Comparison of ENCODE assay signal across 8 cellular contexts in genomic region chr15:41969851-41970431, GRCh38. TPM values are rescaled to one million over a fixed set of nuclear protein-coding genes. Genes with fewer than 3 reads are reported as not detected.
A peak's percentile ranks its signal among the peaks of the same experiment; 100 is the strongest.
DNase-seq lines count a peak whose midpoint lies in the region; ATAC-seq and TF ChIP-seq lines count a peak whose summit lies in the region.

No MANE protein-coding gene starts in this region.

- H3K4me2 ChIP-seq in OCI-LY7 (ENCODE audit: low read length) (peak overlapping the region; percentile 97), parathyroid adenoma (ENCODE audit: low read length) (peak overlapping the region; percentile 48)

- H3K27ac ChIP-seq in OCI-LY7 (ENCODE audit: low read depth, low read length, poor library complexity, severe bottlenecking) (peak overlapping the region; percentile 88), colonic mucosa (peak overlapping the region; percentile 85), parathyroid adenoma (peak overlapping the region; percentile 84)

- no peaks in the 10 kb centered on the region for H4K20me1 ChIP-seq in OCI-LY7 (ENCODE audit: insufficient read depth, low read length)

- ATAC-seq in HG03025 (IDR thresholded peaks at IDR 0.05; ENCODE audit: low FRiP score, unreplicated experiment), result no peak
- ATAC-seq in omental fat pad (ENCODE audit: low FRiP score), result no peak
- no peak for ATAC-seq in GM18873 (IDR thresholded peaks at IDR 0.05; ENCODE audit: low FRiP score, unreplicated experiment)

- POLR2A ChIA-PET in OCI-LY7 (lab: Charles Lee), result interaction anchor here (0.7 to 1.9 kb wide), 5 partner anchors 8 to 269 kb away, joined by 3 to 5 read pairs (median 4); no protein-coding TSS in a partner anchor

- BruUV-seq in OCI-LY7 (replicated peaks; lab: Mats Ljungman, UMichigan), result no TSS peak

- H3K79me2 ChIP-seq in OCI-LY7 (ENCODE audit: insufficient read depth, low read depth, low read length), result peaks cover 50% of the 10 kb centered on the region
- H3K79me2 ChIP-seq in parathyroid adenoma, result peaks cover 2% of the 10 kb centered on the region

- no peak for TF ChIP-seq CTCF in GM10266 (IDR thresholded peaks at IDR 0.05; ENCODE audit: control insufficient read depth, insufficient read depth, low read depth, missing control alignments)
- TF ChIP-seq CTCF in OCI-LY7 (conservative IDR thresholded peaks at IDR 0.05; ENCODE audit: low read length), result no peak
- TF ChIP-seq CTCF in colonic mucosa (IDR thresholded peaks at IDR 0.05), result no peak
- TF ChIP-seq CTCF in parathyroid adenoma (IDR thresholded peaks at IDR 0.05), result no peak
- no peak for TF ChIP-seq CTCF in omental fat pad (IDR thresholded peaks at IDR 0.05)

- no peaks in the 10 kb centered on the region for H3K9me2 ChIP-seq in OCI-LY7 (ENCODE audit: insufficient read depth, low read length)

- CTCF ChIA-PET in OCI-LY7 (lab: Charles Lee; ENCODE audit: unreplicated experiment), result no interaction called here

- intact Hi-C loops in OCI-LY7 (cut with micrococcal nuclease; ENCODE audit: unreplicated experiment) (loop anchor here (5.0 kb wide), 1 partner anchor 43 kb away; no protein-coding TSS in a partner anchor), colonic mucosa (cut with DNase I) (no loop called here)

- DNase-seq in GM10266 (ENCODE audit: extremely low spot score), result peak; percentile 70
- peak; percentile 60 for DNase-seq in OCI-LY7 (ENCODE audit: low spot score)
- no peak for DNase-seq in colonic mucosa
- no peak for DNase-seq in NCI-H748 (lab: John Stamatoyannopoulos, UW; ENCODE audit: unreplicated experiment)
- no peak for DNase-seq in omental fat pad (ENCODE audit: low spot score)

- no peaks in the 10 kb centered on the region for H3K36me3 ChIP-seq in OCI-LY7 (ENCODE audit: insufficient read depth, low read length)
- H3K36me3 ChIP-seq in colonic mucosa, result no peaks in the 10 kb centered on the region
- no peaks in the 10 kb centered on the region for H3K36me3 ChIP-seq in parathyroid adenoma (ENCODE audit: control insufficient read depth, insufficient read depth, low read length)

- peak overlapping the region; percentile 36 to 45 for H3K9ac ChIP-seq in colonic mucosa (ENCODE audit: low read depth in 2 of 2, low read length in 2 of 2)
- no peak overlapping the region for H3K9ac ChIP-seq in parathyroid adenoma

- no peaks in the 10 kb centered on the region for H3K9me3 ChIP-seq in OCI-LY7 (ENCODE audit: low read length)
- no peaks in the 10 kb centered on the region for H3K9me3 ChIP-seq in colonic mucosa
- H3K9me3 ChIP-seq in parathyroid adenoma (ENCODE audit: control insufficient read depth, low read length), result no peaks in the 10 kb centered on the region

- H3K27me3 ChIP-seq in colonic mucosa (no peaks in the 10 kb centered on the region), parathyroid adenoma (ENCODE audit: control insufficient read depth, insufficient read depth, low read length) (no peaks in the 10 kb centered on the region)

- peak overlapping the region; percentile 45; the same call in 1 of the 2 replicates for H2AFZ ChIP-seq in OCI-LY7 (ENCODE audit: low read length)
- H2AFZ ChIP-seq in parathyroid adenoma, result no peak overlapping the region

- H3K4me1 ChIP-seq in OCI-LY7 (ENCODE audit: insufficient read depth, low read length, poor library complexity, severe bottlenecking), result peaks cover 48% of the 10 kb centered on the region
- no peaks in the 10 kb centered on the region for H3K4me1 ChIP-seq in colonic mucosa
- peaks cover 3% of the 10 kb centered on the region for H3K4me1 ChIP-seq in parathyroid adenoma

- H3K4me3 ChIP-seq in OCI-LY7 (ENCODE audit: low read depth, low read length, poor library complexity, severe bottlenecking) (peak overlapping the region; percentile 72), colonic mucosa (no peak overlapping the region), parathyroid adenoma (ENCODE audit: low read depth, low read length) (peak overlapping the region; percentile 87)

RNA-seq across cellular contexts. Expression of gene EHD4, which starts 2.4 kb away (rescaled TPM):
- 13.5 and 14.2 TPM in 2 replicates for total RNA-seq in OCI-LY7 (2014; rRNA removed; shearing (Covaris generic))
- total RNA-seq in OCI-LY7 (2022), result 19.4 and 20.7 TPM in 2 replicates
- total RNA-seq in colonic mucosa, result 10 to 100 TPM; 30.3 to 40.0 TPM
- total RNA-seq in omental fat pad, result 10 to 100 TPM; 30.5 to 88.6 (median 37.8) TPM

RNA-seq across cellular contexts. Expression of gene PLA2G4E, which starts 50.9 kb away (rescaled TPM):
- not detected in 2 replicates for total RNA-seq in OCI-LY7 (2014; rRNA removed; shearing (Covaris generic))
- total RNA-seq in OCI-LY7 (2022) (not detected in 2 replicates), colonic mucosa (under 1 TPM in 1 of 2 donors, not detected in 1; 0.67 TPM), omental fat pad (under 1 TPM in 1 of 4 donors, not detected in 3; 0.12 TPM)

Comparison
In these comparisons a context has a peak if more than half of its experiments do, and no peak if none do; other contexts are left out.
1. DNase-seq: peak in GM10266 (single experiment) and OCI-LY7 (single experiment); none in colonic mucosa (single experiment), NCI-H748 (single experiment) and omental fat pad (single experiment).
2. Peak in every context shown above with its lines, with median percentiles within 50 percentile points of each other: H3K27ac ChIP-seq.